37 cellular contexts compared by ENCODE assay signal in the genomic region with DNA sequence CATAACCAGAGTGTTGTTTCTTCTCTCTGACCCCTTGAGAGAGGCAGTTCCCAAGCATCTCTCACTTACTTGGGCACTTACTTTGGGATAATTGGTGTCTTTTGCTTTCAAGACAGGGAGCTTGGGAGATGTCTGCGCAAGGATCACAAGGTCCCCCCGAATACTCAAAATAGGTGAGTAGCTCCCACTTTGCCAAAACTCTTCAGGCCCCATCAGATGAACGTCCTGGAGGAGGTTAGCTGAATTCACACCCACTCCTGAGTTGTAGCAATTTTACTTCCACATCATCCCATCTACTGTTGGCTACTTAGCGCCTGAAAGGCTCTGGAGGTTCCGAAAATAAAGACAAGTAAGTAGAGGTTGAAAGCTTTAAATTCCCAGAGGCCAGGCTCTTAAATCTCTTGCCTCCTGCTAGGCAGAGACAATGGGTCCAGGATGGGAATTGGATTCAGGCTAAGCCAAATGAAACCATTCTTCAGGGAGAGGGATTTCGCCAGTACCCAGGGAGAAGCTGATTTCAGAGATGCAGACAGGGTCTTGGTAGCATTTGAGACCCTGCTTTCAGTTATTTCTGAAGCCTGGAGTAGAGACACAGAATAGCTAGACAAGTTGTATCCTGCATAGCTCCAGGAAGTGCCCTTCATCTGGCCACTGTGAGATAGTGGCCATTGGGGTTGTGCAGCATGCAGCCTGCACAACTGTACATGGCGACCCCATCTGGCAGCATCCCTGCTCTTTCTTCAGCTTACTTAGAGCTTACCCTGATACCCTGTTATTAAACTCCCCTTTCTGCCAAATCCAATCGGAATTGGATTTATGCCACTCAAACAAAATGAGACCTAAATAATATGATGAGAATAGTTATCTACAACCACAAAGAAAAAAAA.
A peak's percentile ranks its signal among the peaks of the same experiment; 100 is the strongest.
DNase-seq lines count a peak whose midpoint lies in the region; FAIRE-seq and TF ChIP-seq lines count a peak whose summit lies in the region.
"Had no signal": no experiment of that assay in that cellular context is flagged by ENCODE, and none has a peak within 500 bp of the region (broad histone marks: within the 10 kb centered on the region; RNA-seq: fewer than 3 reads in every experiment).

No MANE protein-coding gene starts in this region.

- no peaks in the 10 kb centered on the region for H3K9me3 ChIP-seq in breast epithelium
- H3K9me3 ChIP-seq: pancreas, Peyer's patch, suprapubic skin had no signal

- H3K9me3 Mint-ChIP-seq in MCF 10A (ENCODE audit: unreplicated experiment) = peaks cover 22% of the 10 kb centered on the region
- H3K9me3 Mint-ChIP-seq: dendritic cell treated with granulocyte-macrophage colony-stimulating factor and Interleukin-4, amounts not matched to agents 40 ng/mL and 50 ng/mL, for 4 days had no signal

- CTCF ChIA-PET in MCF 10A (lab: Yijun Ruan, JAX) = interaction anchor here (0.6 to 1.6 kb wide), 6 partner anchors 16 to 1099 kb away, joined by 3 to 8 read pairs (median 4); no protein-coding TSS in a partner anchor

- no peaks in the 10 kb centered on the region for H3K4me1 Mint-ChIP-seq in MCF 10A (ENCODE audit: insufficient read depth, unreplicated experiment)
- H3K4me1 Mint-ChIP-seq: activated naive CD8-positive, alpha-beta T cell treated with anti-CD3 and anti-CD28 coated beads, Interleukin-2, amount 10 ng/mL, durations not matched to agents 7 days and 5 days; CD14-positive monocyte; stimulated activated naive B cell treated with anti-CD40 and anti-IgM and Interleukin-4, amounts not matched to agents 10 μg/mL and 1 μg/mL and 100 μg/mL, for 72 hours had no signal

- H3K4me3 ChIP-seq in breast epithelium (no peak overlapping the region), bronchial epithelial cell (ENCODE audit: low read depth, low read length) (no peak overlapping the region)
- H3K4me3 ChIP-seq: ascending aorta, lower lobe of right lung, pancreas, Peyer's patch, skin epidermis, suprapubic skin had no signal

- H3K27me3 ChIP-seq in breast epithelium = no peaks in the 10 kb centered on the region
- H3K27me3 ChIP-seq in bronchial epithelial cell (ENCODE audit: control insufficient read depth, insufficient read depth, low read length) = peaks cover 5% of the 10 kb centered on the region
- H3K27me3 ChIP-seq: ascending aorta, esophagus muscularis mucosa, pancreas, Peyer's patch had no signal

- H3K36me3 ChIP-seq in breast epithelium (no peaks in the 10 kb centered on the region), bronchial epithelial cell (ENCODE audit: control insufficient read depth, insufficient read depth, low read length) (no peaks in the 10 kb centered on the region)
- H3K36me3 ChIP-seq: ascending aorta, esophagus muscularis mucosa, lower lobe of right lung, pancreas, Peyer's patch, suprapubic skin had no signal

- no peak overlapping the region for H3K27ac Mint-ChIP-seq in MCF 10A (ENCODE audit: low read depth, unreplicated experiment)
- H3K27ac Mint-ChIP-seq: activated naive CD8-positive, alpha-beta T cell treated with anti-CD3 and anti-CD28 coated beads, Interleukin-2, amount 10 ng/mL, durations not matched to agents 7 days and 5 days; CD14-positive monocyte; dendritic cell treated with granulocyte-macrophage colony-stimulating factor and Interleukin-4, amounts not matched to agents 40 ng/mL and 50 ng/mL, for 4 days; nephron progenitor cell; stimulated activated naive B cell treated with anti-CD40 and anti-IgM and Interleukin-4, amounts not matched to agents 10 μg/mL and 1 μg/mL and 100 μg/mL, for 72 hours had no signal

- peak; percentile 64 for FAIRE-seq in bronchial epithelial cell (lab: Jason Lieb, UNC)
- no peak for FAIRE-seq in H54 (lab: Jason Lieb, UNC)
- no peak for FAIRE-seq in urothelium cell line (lab: Jason Lieb, UNC)
- FAIRE-seq: endometrium, pancreas had no signal

- intact Hi-C loops in breast epithelium (cut with DNase I; ENCODE audit: low total_unique reads) = no loop called here
- intact Hi-C loops in MCF 10A (cut with micrococcal nuclease) = no loop called here

- H3K27ac ChIP-seq in breast epithelium = peak overlapping the region; percentile 65 to 82
- peak overlapping the region; percentile 95 for H3K27ac ChIP-seq in temporal lobe (ENCODE audit: low read depth, low read length)
- H3K27ac ChIP-seq: ascending aorta, lower lobe of right lung, pancreas, Peyer's patch, skin epidermis, suprapubic skin, VCaP had no signal

- no peak overlapping the region for H3K4me3 Mint-ChIP-seq in MCF 10A (ENCODE audit: unreplicated experiment)
- H3K4me3 Mint-ChIP-seq: activated naive CD8-positive, alpha-beta T cell treated with anti-CD3 and anti-CD28 coated beads, Interleukin-2, amount 10 ng/mL, durations not matched to agents 7 days and 5 days; CD14-positive monocyte; dendritic cell treated with granulocyte-macrophage colony-stimulating factor and Interleukin-4, amounts not matched to agents 40 ng/mL and 50 ng/mL, for 4 days; nephron progenitor cell; stimulated activated naive B cell treated with anti-CD40 and anti-IgM and Interleukin-4, amounts not matched to agents 10 μg/mL and 1 μg/mL and 100 μg/mL, for 72 hours had no signal

- TF ChIP-seq CTCF in breast epithelium (IDR thresholded peaks at IDR 0.05) (no peak), MCF 10A (IDR thresholded peaks at IDR 0.05; ENCODE audit: unreplicated experiment) (no peak), bronchial epithelial cell (IDR thresholded peaks at IDR 0.05; ENCODE audit: insufficient read depth, low read length, severe bottlenecking) (no peak)

- no peaks in the 10 kb centered on the region for H3K36me3 Mint-ChIP-seq in MCF 10A (ENCODE audit: insufficient read depth, unreplicated experiment)
- H3K36me3 Mint-ChIP-seq: CD14-positive monocyte had no signal

- BruUV-seq in MCF 10A (replicated peaks; lab: Mats Ljungman, UMichigan) = no TSS peak

- TF ChIP-seq POLR2A in breast epithelium (IDR thresholded peaks at IDR 0.05) = no peak
- no peak for TF ChIP-seq POLR2A in H54 (IDR thresholded peaks at IDR 0.05; ENCODE audit: low read depth, low read length)

- H3K4me1 ChIP-seq in breast epithelium = no peaks in the 10 kb centered on the region
- H3K4me1 ChIP-seq: ascending aorta, lower lobe of right lung, pancreas, Peyer's patch had no signal

- no peak for DNase-seq in breast epithelium (ENCODE audit: low spot score in 2 of 2)
- no peak for DNase-seq in MCF 10A (ENCODE audit: unreplicated experiment)
- DNase-seq in bronchial epithelial cell (ENCODE audit: low read depth) = no peak
- peak; percentile 41 for DNase-seq in medulla oblongata (ENCODE audit: extremely low spot score)
- DNase-seq in dermis blood vessel endothelial cell = no peak
- DNase-seq in H54 (ENCODE audit: insufficient read length, low spot score) = no peak
- DNase-seq in urothelium cell line (ENCODE audit: low spot score) = no peak
- DNase-seq: 8988T; activated CD4-positive, alpha-beta T cell treated with anti-CD3 and anti-CD28 coated beads for 4 hours; activated effector memory CD4-positive, alpha-beta T cell treated with anti-CD3 and anti-CD28 coated beads, Interleukin-2, amount 50 U/mL, for 16 hours; activated naive CD8-positive, alpha-beta T cell treated with anti-CD3 and anti-CD28 coated beads, Interleukin-2, amount 10 ng/mL, durations not matched to agents 7 days and 5 days; activated T-cell treated with anti-CD3 and anti-CD28 coated beads for 4 hours; DMS79 treated with DMSO at 0.1 percent for 48 hours; foreskin fibroblast; GOT3; Karpas-422; kidney glomerular epithelial cell; lower lobe of right lung; NCI-H1417 treated with DMSO at 0.1 percent for 48 hours; NCI-H2029 treated with DMSO at 0.1 percent for 48 hours; NCI-H526 treated with DMSO at 0.1 percent for 48 hours; nephron progenitor cell; pancreas; Peyer's patch; SIG-M5; stimulated activated naive B cell treated with anti-CD40 and anti-IgM and Interleukin-4, amounts not matched to agents 10 μg/mL and 1 μg/mL and 100 μg/mL, for 72 hours; SW 1271; T-helper 9 cell had no signal

- H3K27me3 Mint-ChIP-seq in MCF 10A (ENCODE audit: insufficient read depth, unreplicated experiment) = peaks cover 11% of the 10 kb centered on the region

- POLR2A ChIA-PET in MCF 10A (lab: Yijun Ruan, JAX) = interaction anchor here (0.7 kb wide), 1 partner anchor 38 kb away, joined by 3 read pairs; no protein-coding TSS in a partner anchor
